8 cellular contexts compared by ENCODE assay signal in the genomic region with DNA sequence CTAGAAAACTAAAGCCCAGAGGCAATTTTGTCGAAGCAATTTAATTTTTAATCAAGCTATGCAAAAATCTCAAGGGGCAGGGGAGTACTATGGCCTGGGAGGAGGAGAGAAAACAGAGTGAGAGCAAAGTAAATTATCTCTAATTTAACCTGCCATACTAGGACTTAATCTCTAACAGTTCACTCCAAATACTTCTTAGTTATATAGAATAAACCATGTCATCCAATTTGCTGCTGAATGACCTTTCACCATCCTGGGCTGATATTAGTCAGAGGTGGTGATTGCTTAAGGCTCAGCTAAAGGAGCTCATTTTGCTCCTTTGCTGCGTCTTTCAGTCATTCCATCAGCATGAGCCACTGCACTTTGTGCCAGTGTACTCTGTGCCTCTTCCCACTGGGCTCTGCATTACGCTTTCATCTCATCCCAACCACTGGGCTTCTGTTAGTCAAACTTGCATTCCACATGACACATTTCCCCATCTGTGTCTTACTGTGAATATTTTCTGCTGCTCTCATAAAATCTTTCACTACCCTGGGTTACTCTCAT.
DNase-seq lines count a peak whose midpoint lies in the region; ATAC-seq, FAIRE-seq and TF ChIP-seq lines count a peak whose summit lies in the region.

No MANE protein-coding gene starts in this region.

- FAIRE-seq in RCC 7860 (lab: Jason Lieb, UNC), result peak; percentile 100

- no peaks in the 10 kb centered on the region for H3K9me3 ChIP-seq in Caco-2

- H3K36me3 ChIP-seq in Caco-2 (ENCODE audit: control insufficient read depth, insufficient read depth, low read length), result no peaks in the 10 kb centered on the region

- POLR2A ChIA-PET in Caco-2 (lab: Charles Lee), result interaction anchor here (1.2 kb wide), 1 partner anchor 196 kb away, joined by 8 read pairs; a partner anchor contains a TSS

- H3K27me3 Mint-ChIP-seq in Caco-2 (ENCODE audit: insufficient read depth, unreplicated experiment) (no peaks in the 10 kb centered on the region), osteocyte (ENCODE audit: unreplicated experiment) (no peaks in the 10 kb centered on the region)

- H3K4me3 ChIP-seq in Caco-2 (ENCODE audit: low read depth, low read length) (no peak overlapping the region), fibroblast of mammary gland (ENCODE audit: control insufficient read depth, low read depth, low read length) (no peak overlapping the region)

- CTCF ChIA-PET in Caco-2 (lab: Charles Lee), result interaction anchor here (0.6 kb wide), 1 partner anchor 748 kb away, joined by 6 read pairs; no protein-coding TSS in a partner anchor

- ATAC-seq in HG02763 (IDR thresholded peaks at IDR 0.05; ENCODE audit: unreplicated experiment), result no peak
- no peak for ATAC-seq in HG02938 (IDR thresholded peaks at IDR 0.05; ENCODE audit: unreplicated experiment)

- TF ChIP-seq CTCF in Caco-2 (IDR thresholded peaks at IDR 0.05; ENCODE audit: insufficient read depth in 1 of 2, low read depth in 1 of 2, low read length in 1 of 2, severe bottlenecking in 1 of 2, unreplicated experiment in 1 of 2) (no peak), fibroblast of mammary gland (conservative IDR thresholded peaks at IDR 0.05; ENCODE audit: control insufficient read depth, insufficient read depth, low read depth, low read length) (no peak), osteocyte (IDR thresholded peaks at IDR 0.05) (no peak)

- intact Hi-C loops in Caco-2 (cut with micrococcal nuclease; ENCODE audit: unreplicated experiment), result loop anchor here (1.0 to 10.0 kb wide), 3 partner anchors 102 to 435 kb away; no protein-coding TSS in a partner anchor

- H3K4me3 Mint-ChIP-seq in Caco-2 (ENCODE audit: unreplicated experiment) (peak overlapping the region; percentile 18), osteocyte (ENCODE audit: unreplicated experiment) (peak overlapping the region; percentile 26)

- H3K4me1 Mint-ChIP-seq in Caco-2 (ENCODE audit: low read depth, unreplicated experiment) (peaks cover 49% of the 10 kb centered on the region), osteocyte (ENCODE audit: unreplicated experiment) (peaks cover 53% of the 10 kb centered on the region)

- H3K27ac Mint-ChIP-seq in Caco-2 (ENCODE audit: unreplicated experiment), result peak overlapping the region; percentile 70
- H3K27ac Mint-ChIP-seq in osteocyte (ENCODE audit: unreplicated experiment), result peak overlapping the region; percentile 91

- peak; percentile 63 to 84 for DNase-seq in Caco-2
- peak; percentile 100 for DNase-seq in RCC 7860 (ENCODE audit: low spot score)
- peak; percentile 100 for DNase-seq in fibroblast of mammary gland (ENCODE audit: low read depth)
- no peak for DNase-seq in osteocyte (ENCODE audit: extremely low spot score, unreplicated experiment)
- DNase-seq in stimulated activated naive CD4-positive, alpha-beta T cell (lab: John Stamatoyannopoulos, UW), result no peak
- DNase-seq in T-helper 1 cell, result no peak

- H3K36me3 Mint-ChIP-seq in Caco-2 (ENCODE audit: insufficient read depth, unreplicated experiment), result peaks cover 10% of the 10 kb centered on the region
- H3K36me3 Mint-ChIP-seq in osteocyte (ENCODE audit: unreplicated experiment), result no peaks in the 10 kb centered on the region

- H3K9me3 Mint-ChIP-seq in Caco-2 (ENCODE audit: unreplicated experiment) (no peaks in the 10 kb centered on the region), osteocyte (ENCODE audit: unreplicated experiment) (no peaks in the 10 kb centered on the region)

- H3K27me3 ChIP-seq in Caco-2 (replicated peaks; ENCODE audit: control insufficient read depth, insufficient read depth, low read length), result no peaks in the 10 kb centered on the region

- BruUV-seq in Caco-2 (replicated peaks; lab: Mats Ljungman, UMichigan), result no TSS peak

- peaks cover 57% of the 10 kb centered on the region for H3K4me1 ChIP-seq in Caco-2

Comparison
In these comparisons a context has a peak if more than half of its experiments do, and no peak if none do; other contexts are left out.
1. DNase-seq: peak in Caco-2 (2 of 2), RCC 7860 (single experiment) and fibroblast of mammary gland (single experiment); none in osteocyte (single experiment), stimulated activated naive CD4-positive, alpha-beta T cell (0 of 6) and T-helper 1 cell (0 of 5).